In genomic region chr17:71791311-71791710, GRCh38 we compare ENCODE assay signal across 1 cellular context.
TF ChIP-seq lines count a peak whose summit lies in the region.

No MANE protein-coding gene starts in this region.

TF ChIP-seq in A549, 52 proteins besides CTCF, POLR2A, EP300 and RAD21 (continued from another document):
- TF ChIP-seq USF2 (IDR thresholded peaks at IDR 0.05) (no peak), FOXS1 (CRISPR knock-in tag; IDR thresholded peaks at IDR 0.05) (no peak), CHD2 (IDR thresholded peaks at IDR 0.05; ENCODE audit: low read length, partially characterized antibody) (no peak)
